20 cellular contexts compared by ENCODE assay signal in the genomic region with DNA sequence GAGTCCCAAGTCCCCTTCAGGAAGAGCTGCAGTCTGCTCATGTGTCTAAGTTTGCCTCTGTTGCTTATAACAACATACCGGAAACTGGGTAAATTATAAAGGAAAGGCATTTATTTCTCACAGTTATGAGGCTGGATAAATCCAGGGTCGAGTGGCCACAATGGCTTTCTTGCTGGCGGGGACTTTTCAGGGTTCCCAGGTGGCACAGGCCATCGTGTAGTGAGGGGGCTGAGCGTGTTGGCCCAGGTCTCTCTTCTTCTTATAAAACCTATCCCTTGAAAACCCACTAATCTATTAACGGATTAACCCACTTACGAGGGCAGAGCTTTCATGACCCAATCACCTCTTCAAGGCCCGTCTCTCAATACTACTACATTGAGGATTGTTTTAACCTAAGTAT. TPM values are rescaled to one million over a fixed set of nuclear protein-coding genes. Genes with fewer than 3 reads are reported as not detected.
A peak's percentile ranks its signal among the peaks of the same experiment; 100 is the strongest.
DNase-seq lines count a peak whose midpoint lies in the region; ATAC-seq and TF ChIP-seq lines count a peak whose summit lies in the region.
"Had no signal": no experiment of that assay in that cellular context is flagged by ENCODE, and none has a peak within 500 bp of the region (broad histone marks: within the 10 kb centered on the region; RNA-seq: fewer than 3 reads in every experiment).

No MANE protein-coding gene starts in this region.

- intact Hi-C loops in upper lobe of right lung (cut with DNase I), result no loop called here

- no peaks in the 10 kb centered on the region for H3K36me3 ChIP-seq in upper lobe of right lung
- H3K36me3 ChIP-seq: BLaER1, HAP-1 had no signal

- DNase-seq in NCI-H82 (lab: John Stamatoyannopoulos, UW), result peak; percentile 5
- DNase-seq in NCI-H82 treated with DMSO at 0.1 percent for 48 hours (lab: John Stamatoyannopoulos, UW; ENCODE audit: unreplicated experiment), result no peak
- peak; percentile 43 for DNase-seq in mesenteric fat pad (ENCODE audit: low spot score)
- DNase-seq in upper lobe of right lung, result peak; percentile 23
- no peak for DNase-seq in NCI-H510A (lab: John Stamatoyannopoulos, UW)
- DNase-seq in NOMO-1 (lab: John Stamatoyannopoulos, UW; ENCODE audit: unreplicated experiment in 2 of 2), result no peak
- DNase-seq: Caco-2; CD4-positive, CD25-positive, alpha-beta regulatory T cell; CD8-positive, alpha-beta T cell; DMS153; EL; GDM1; HFFc6 had no signal

- TF ChIP-seq CTCF in upper lobe of right lung (IDR thresholded peaks at IDR 0.05), result no peak

- no peaks in the 10 kb centered on the region for H3K9me3 ChIP-seq in upper lobe of right lung
- H3K9me3 ChIP-seq: BLaER1, Caco-2, HAP-1 had no signal

- no peak for ATAC-seq in upper lobe of right lung
- ATAC-seq: CD8-positive, alpha-beta T cell; GM12878; GM23338 had no signal

- H3K4me3 ChIP-seq in upper lobe of right lung, result no peak overlapping the region
- H3K4me3 ChIP-seq: BLaER1, GM12878, GM23338, HAP-1 had no signal

- no peak overlapping the region for H3K27ac ChIP-seq in upper lobe of right lung
- H3K27ac ChIP-seq: 22Rv1, BLaER1, C4-2B had no signal

- H3K27me3 ChIP-seq in upper lobe of right lung, result peaks cover 17% of the 10 kb centered on the region

- no peaks in the 10 kb centered on the region for H3K4me1 ChIP-seq in upper lobe of right lung
- H3K4me1 ChIP-seq: BLaER1, Caco-2, HAP-1 had no signal

RNA-seq across cellular contexts. Expression of gene VIPR2, which starts 8.7 kb away (rescaled TPM):
- 4.6 TPM for total RNA-seq in mesenteric fat pad
- total RNA-seq in upper lobe of right lung, result 4.5 TPM
- total RNA-seq: B cell; Caco-2; CD4-positive, CD25-positive, alpha-beta regulatory T cell; GM12878; HFFc6 had no signal

Comparison
In these comparisons a context has a peak if more than half of its experiments do, and no peak if none do; other contexts are left out.
1. DNase-seq: peak in NCI-H82 (single experiment), mesenteric fat pad (single experiment) and upper lobe of right lung (single experiment); none in NCI-H82 treated with DMSO at 0.1 percent for 48 hours (single experiment), NCI-H510A (single experiment) and NOMO-1 (0 of 2).